ENCODE assay signal across 14 cellular contexts in the genomic region with DNA sequence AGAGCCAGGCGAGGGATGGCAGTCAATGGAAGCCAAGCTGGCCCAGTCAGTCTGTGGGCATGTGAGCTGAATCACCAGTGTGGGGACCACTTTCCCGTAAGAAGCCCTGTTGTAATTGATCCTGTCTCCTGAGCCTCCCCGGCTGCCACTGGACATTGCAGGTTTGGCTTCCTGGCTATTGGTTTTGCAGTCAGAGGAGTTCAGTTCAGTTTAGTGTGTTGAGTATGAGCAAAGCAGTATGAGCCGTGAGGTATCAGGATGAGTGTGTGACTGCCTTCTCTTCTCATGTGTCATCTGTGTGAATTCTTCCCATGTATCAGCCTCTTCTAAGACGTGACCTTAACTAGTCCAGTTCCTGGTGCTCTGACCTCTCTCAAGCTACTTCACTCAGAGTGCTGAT.
DNase-seq lines count a peak whose midpoint lies in the region; ATAC-seq, FAIRE-seq and TF ChIP-seq lines count a peak whose summit lies in the region.
"Had no signal": no experiment of that assay in that cellular context is flagged by ENCODE, and none has a peak within 500 bp of the region (broad histone marks: within the 10 kb centered on the region; RNA-seq: fewer than 3 reads in every experiment).

No MANE protein-coding gene starts in this region.

- H3K4me1 ChIP-seq in astrocyte (ENCODE audit: insufficient read depth, low read length) (peaks cover 6% of the 10 kb centered on the region), kidney (ENCODE audit: control insufficient read depth in 1 of 2, insufficient read depth in 1 of 2, low read depth in 1 of 2, low read length in 2 of 2) (peaks cover 0 to 2% of the 10 kb centered on the region in 2 donors)
- H3K4me1 ChIP-seq: BE2C had no signal

- H3K4me3 Mint-ChIP-seq in astrocyte (ENCODE audit: unreplicated experiment) = no peak overlapping the region

- no peaks in the 10 kb centered on the region for H3K9me3 Mint-ChIP-seq in astrocyte (ENCODE audit: unreplicated experiment)

- TF ChIP-seq CTCF in astrocyte (IDR thresholded peaks at IDR 0.05; ENCODE audit: insufficient read depth, low read depth, low read length) (no peak), kidney (IDR thresholded peaks at IDR 0.05; ENCODE audit: borderline replicate concordance, extremely low read depth, insufficient read depth) (no peak)

- no peak overlapping the region for H3K9ac ChIP-seq in astrocyte (ENCODE audit: low read length)
- H3K9ac ChIP-seq in kidney (ENCODE audit: low read length in 2 of 2) = no peak overlapping the region

- no peak overlapping the region for H3K4me2 ChIP-seq in astrocyte (ENCODE audit: low read length)

- no peak overlapping the region for H3K4me3 ChIP-seq in astrocyte (ENCODE audit: insufficient read depth, low read depth, low read length)
- no peak overlapping the region for H3K4me3 ChIP-seq in kidney (ENCODE audit: low read length in 2 of 2)
- H3K4me3 ChIP-seq in skeletal muscle cell (ENCODE audit: low read depth, low read length) = no peak overlapping the region

- no peaks in the 10 kb centered on the region for H3K27me3 ChIP-seq in astrocyte (ENCODE audit: insufficient read depth, low read length)
- H3K27me3 ChIP-seq: BE2C had no signal

- H3K27ac Mint-ChIP-seq in astrocyte (ENCODE audit: unreplicated experiment) = no peak overlapping the region

- H3K36me3 ChIP-seq in astrocyte (ENCODE audit: insufficient read depth, low read length) (no peaks in the 10 kb centered on the region), kidney (ENCODE audit: control insufficient read depth in 1 of 2, insufficient read depth in 2 of 2, low read length in 2 of 2) (no peaks in the 10 kb centered on the region)
- H3K36me3 ChIP-seq: BE2C had no signal

- DNase-seq in GM03348 (ENCODE audit: low spot score) (peak; percentile 27), astrocyte (ENCODE audit: low read depth) (peak; percentile 33), kidney (no peak), skeletal muscle cell (ENCODE audit: low read depth) (peak; percentile 25), NCI-H748 treated with DMSO at 0.1 percent for 48 hours (lab: John Stamatoyannopoulos, UW) (no peak)
- no peak for DNase-seq in central memory CD4-positive, alpha-beta T cell
- DNase-seq: activated T-cell treated with anti-CD3 and anti-CD28 coated beads, Interleukin-2, amount 50 U/mL, for 48 hours; BE2C; GDM1; NCI-H146 had no signal

- FAIRE-seq in astrocyte (lab: Jason Lieb, UNC) (peak; percentile 52), kidney (lab: Jason Lieb, UNC) (no peak)
- FAIRE-seq: keratinocyte had no signal

- H3K79me2 ChIP-seq in astrocyte (ENCODE audit: insufficient read depth, low read length) = no peaks in the 10 kb centered on the region

- H4K20me1 ChIP-seq in astrocyte (ENCODE audit: insufficient read depth, low read length) = no peaks in the 10 kb centered on the region

- H2AFZ ChIP-seq in astrocyte (ENCODE audit: low read depth, low read length) = no peak overlapping the region

- H3K27ac ChIP-seq in astrocyte (ENCODE audit: low read depth, low read length) = peak overlapping the region; percentile 1
- H3K27ac ChIP-seq in kidney (ENCODE audit: low read depth in 2 of 2, low read length in 2 of 2) = peak overlapping the region; percentile 45 to 68
- H3K27ac ChIP-seq: epithelial cell of prostate had no signal

- no peaks in the 10 kb centered on the region for H3K27me3 Mint-ChIP-seq in astrocyte (ENCODE audit: low read depth, unreplicated experiment)

- H3K4me1 Mint-ChIP-seq in astrocyte (ENCODE audit: low read depth, unreplicated experiment) = peaks cover 13% of the 10 kb centered on the region

- no peaks in the 10 kb centered on the region for H3K36me3 Mint-ChIP-seq in astrocyte (ENCODE audit: low read depth, unreplicated experiment)

- ATAC-seq in GM21737 (IDR thresholded peaks at IDR 0.05; ENCODE audit: unreplicated experiment) (no peak), HG03378 (IDR thresholded peaks at IDR 0.05; ENCODE audit: unreplicated experiment) (no peak)

- H3K9me3 ChIP-seq in astrocyte (ENCODE audit: insufficient read depth, low read depth, low read length) (no peaks in the 10 kb centered on the region), kidney (ENCODE audit: control insufficient read depth in 1 of 2, low read length in 2 of 2) (no peaks in the 10 kb centered on the region)
- H3K9me3 ChIP-seq: BE2C had no signal

- intact Hi-C loops in kidney (cut with DNase I) = no loop called here

Comparison
In these comparisons a context has a peak if more than half of its experiments do, and no peak if none do; other contexts are left out.
1. DNase-seq: peak in GM03348 (single experiment), astrocyte (single experiment) and skeletal muscle cell (single experiment); none in kidney (single experiment), NCI-H748 treated with DMSO at 0.1 percent for 48 hours (single experiment) and central memory CD4-positive, alpha-beta T cell (single experiment).